In genomic region chr14:20377171-20377570, GRCh38 we compare ENCODE assay signal across 22 cellular contexts. TPM values are rescaled to one million over a fixed set of nuclear protein-coding genes. Genes with fewer than 3 reads are reported as not detected.
A peak's percentile ranks its signal among the peaks of the same experiment; 100 is the strongest.
DNase-seq lines count a peak whose midpoint lies in the region; ATAC-seq and TF ChIP-seq lines count a peak whose summit lies in the region.
"Had no signal": no experiment of that assay in that cellular context is flagged by ENCODE, and none has a peak within 500 bp of the region (broad histone marks: within the 10 kb centered on the region; RNA-seq: fewer than 3 reads in every experiment).

No MANE protein-coding gene starts in this region.

- H3K27me3 ChIP-seq in colonic mucosa (no peaks in the 10 kb centered on the region), psoas muscle (ENCODE audit: insufficient read depth in 3 of 3, low read length in 2 of 3) (no peaks in the 10 kb centered on the region), upper lobe of left lung (no peaks in the 10 kb centered on the region)

- H3K4me3 ChIP-seq in colonic mucosa: no peak overlapping the region
- H3K4me3 ChIP-seq in psoas muscle: no peak overlapping the region
- no peak overlapping the region for H3K4me3 ChIP-seq in upper lobe of left lung
- H3K4me3 ChIP-seq: K562 had no signal

- no peak overlapping the region for H3K4me3 Mint-ChIP-seq in MCF 10A (ENCODE audit: unreplicated experiment)
- H3K4me3 Mint-ChIP-seq: CD8-positive, alpha-beta T cell had no signal

- no peak for TF ChIP-seq EP300 in upper lobe of left lung (IDR thresholded peaks at IDR 0.05)

- H3K4me1 Mint-ChIP-seq in MCF 10A (ENCODE audit: insufficient read depth, unreplicated experiment): no peaks in the 10 kb centered on the region

- H3K27ac ChIP-seq in colonic mucosa: peak overlapping the region; percentile 48
- no peak overlapping the region for H3K27ac ChIP-seq in psoas muscle
- H3K27ac ChIP-seq in upper lobe of left lung: no peak overlapping the region

- POLR2A ChIA-PET in MCF 10A (lab: Yijun Ruan, JAX): no interaction called here

- peak overlapping the region in 1 of 2 donors; percentile 26 for H3K9ac ChIP-seq in colonic mucosa (ENCODE audit: low read depth in 2 of 2, low read length in 2 of 2)

- H3K4me1 ChIP-seq in colonic mucosa (no peaks in the 10 kb centered on the region), psoas muscle (no peaks in the 10 kb centered on the region), upper lobe of left lung (no peaks in the 10 kb centered on the region)

- no peaks in the 10 kb centered on the region for H3K9me3 ChIP-seq in colonic mucosa
- H3K9me3 ChIP-seq in psoas muscle: no peaks in the 10 kb centered on the region
- H3K9me3 ChIP-seq in upper lobe of left lung: no peaks in the 10 kb centered on the region

- intact Hi-C loops in left ventricle myocardium superior (cut with micrococcal nuclease): no loop called here
- intact Hi-C loops in cardiac septum (cut with DNase I): no loop called here
- intact Hi-C loops in colonic mucosa (cut with DNase I): no loop called here
- intact Hi-C loops in psoas muscle (cut with DNase I): no loop called here
- intact Hi-C loops in MCF 10A (cut with micrococcal nuclease): no loop called here

- H3K9me3 Mint-ChIP-seq in MCF 10A (ENCODE audit: unreplicated experiment): no peaks in the 10 kb centered on the region
- H3K9me3 Mint-ChIP-seq: CD8-positive, alpha-beta T cell had no signal

- ATAC-seq in left ventricle myocardium superior: peak; percentile 40
- ATAC-seq in psoas muscle: peak; percentile 29 to 39 (median 34)
- ATAC-seq in upper lobe of left lung (ENCODE audit: low FRiP score in 2 of 2): no peak
- no peak for ATAC-seq in GM18907 (IDR thresholded peaks at IDR 0.05; ENCODE audit: unreplicated experiment)
- ATAC-seq: CD8-positive, alpha-beta T cell; K562; Panc1 had no signal

- TF ChIP-seq CTCF in colonic mucosa (IDR thresholded peaks at IDR 0.05) (no peak), psoas muscle (IDR thresholded peaks at IDR 0.05) (no peak), upper lobe of left lung (IDR thresholded peaks at IDR 0.05) (no peak), MCF 10A (IDR thresholded peaks at IDR 0.05; ENCODE audit: unreplicated experiment) (no peak)

- TF ChIP-seq POLR2A in upper lobe of left lung (IDR thresholded peaks at IDR 0.05): no peak

- CTCF ChIA-PET in MCF 10A (lab: Yijun Ruan, JAX): interaction anchor here (0.7 to 1.3 kb wide), 2 partner anchors 28 to 674 kb away, joined by 4 to 7 read pairs; no protein-coding TSS in a partner anchor

- DNase-seq in left ventricle myocardium superior (no peak), cardiac septum (ENCODE audit: low spot score) (no peak), colonic mucosa (no peak), psoas muscle (no peak), upper lobe of left lung (no peak), MCF 10A (ENCODE audit: unreplicated experiment) (no peak)
- no peak for DNase-seq in NK-92 treated with Interleukin-12 subunit alpha and Interleukin-12 subunit beta, amount 100 ng/mL, for 24 hours (lab: John Stamatoyannopoulos, UW)
- DNase-seq: 8988T; C1 segment of cervical spinal cord; Calu3; CD8-positive, alpha-beta T cell; DMS153; NCI-H1092; NCI-H146; NCI-H2029; NCI-H2227 treated with DMSO at 0.1 percent for 48 hours; NCI-H510A; NCI-H748 treated with DMSO at 0.1 percent for 48 hours had no signal

- H3K27ac Mint-ChIP-seq in MCF 10A (ENCODE audit: low read depth, unreplicated experiment): no peak overlapping the region
- H3K27ac Mint-ChIP-seq: CD8-positive, alpha-beta T cell had no signal

- H3K36me3 ChIP-seq in colonic mucosa (peaks cover 58% of the 10 kb centered on the region), psoas muscle (ENCODE audit: insufficient read depth in 1 of 2, low read depth in 1 of 2) (peaks cover 18 to 100% of the 10 kb centered on the region in 2 donors), upper lobe of left lung (peaks cover 79 to 100% (median 100%) of the 10 kb centered on the region in 4 donors)

- H3K36me3 Mint-ChIP-seq in MCF 10A (ENCODE audit: insufficient read depth, unreplicated experiment): peaks cover 53% of the 10 kb centered on the region

- BruUV-seq in MCF 10A (replicated peaks; lab: Mats Ljungman, UMichigan): no TSS peak

- WGBS in psoas muscle, 3 donors: 85 to 100% (median 96%) methylated on average over 2 of the region's 2 CpGs
- WGBS in upper lobe of left lung, 2 donors: 87 to 100% methylated on average over 2 of the region's 2 CpGs

- H3K27me3 Mint-ChIP-seq in MCF 10A (ENCODE audit: insufficient read depth, unreplicated experiment): no peaks in the 10 kb centered on the region

RNA-seq across cellular contexts. Expression of gene PARP2, which starts 33.7 kb away (rescaled TPM):
- total RNA-seq in left ventricle myocardium superior (17.5 TPM), cardiac septum (15.2 TPM), colonic mucosa (10 to 100 TPM; 12.5 to 23.7 TPM), psoas muscle (10 to 100 TPM; 10.2 to 17.4 (median 14.7) TPM), upper lobe of left lung (10 to 100 TPM; 11.6 to 31.4 (median 17.6) TPM), MCF 10A (2022) (30.4 and 33.4 TPM in 2 replicates)
- polyA plus RNA-seq in psoas muscle: 10 to 100 TPM; 14.5 to 30.1 (median 18.2) TPM

RNA-seq across cellular contexts. Expression of gene TEP1, which starts 36.1 kb away (rescaled TPM):
- total RNA-seq in left ventricle myocardium superior (10.5 TPM), cardiac septum (15.7 TPM), colonic mucosa (10 to 100 TPM; 53.7 to 71.3 TPM), psoas muscle (10 to 100 TPM; 14.7 to 44.8 (median 21.2) TPM), upper lobe of left lung (10 to 100 TPM; 23.3 to 97.4 (median 39.6) TPM), MCF 10A (2022) (20.4 and 22.7 TPM in 2 replicates)
- polyA plus RNA-seq in psoas muscle: 1 to 10 TPM; 4.2 to 6.8 (median 6.7) TPM

RNA-seq across cellular contexts. Expression of gene CCNB1IP1, which starts 44.1 kb away (rescaled TPM):
- total RNA-seq in left ventricle myocardium superior (43.9 TPM), cardiac septum (61.3 TPM), colonic mucosa (10 to 100 TPM; 20.5 to 30.7 TPM), psoas muscle (10 to 100 TPM; 11.9 to 37.0 (median 28.1) TPM), upper lobe of left lung (10 to 100 TPM; 27.1 to 50.5 (median 44.7) TPM), MCF 10A (2022) (105 and 108 TPM in 2 replicates)
- 10 to 100 TPM; 35.9 to 67.4 (median 46.0) TPM for polyA plus RNA-seq in psoas muscle

RNA-seq across cellular contexts. Expression of gene KLHL33, which starts 58.8 kb away (rescaled TPM):
- total RNA-seq in left ventricle myocardium superior (0.77 TPM), cardiac septum (0.35 TPM), colonic mucosa (under 1 TPM; 0.05 TPM), psoas muscle (10 to 100 TPM in 2 of 4 donors, 1 to 10 TPM in 2; 2.3 to 19.5 (median 9.8) TPM), upper lobe of left lung (under 1 TPM in 3 of 6 donors, not detected in 3; 0.22 to 0.60 (median 0.24) TPM), MCF 10A (2022) (0.14 TPM in 1 of 2 replicates, not detected in the other)
- 1 to 10 TPM in 2 of 3 donors, under 1 TPM in 1; 0.30 to 2.8 (median 1.3) TPM for polyA plus RNA-seq in psoas muscle
- total RNA-seq: Calu3, LHCN-M2 had no signal

Comparison
In these comparisons a context has a peak if more than half of its experiments do, and no peak if none do; other contexts are left out.
1. ATAC-seq: peak in left ventricle myocardium superior (single experiment) and psoas muscle (4 of 4); none in upper lobe of left lung (0 of 2) and GM18907 (single experiment).